ENCODE assay signal across 19 cellular contexts in the genomic region with DNA sequence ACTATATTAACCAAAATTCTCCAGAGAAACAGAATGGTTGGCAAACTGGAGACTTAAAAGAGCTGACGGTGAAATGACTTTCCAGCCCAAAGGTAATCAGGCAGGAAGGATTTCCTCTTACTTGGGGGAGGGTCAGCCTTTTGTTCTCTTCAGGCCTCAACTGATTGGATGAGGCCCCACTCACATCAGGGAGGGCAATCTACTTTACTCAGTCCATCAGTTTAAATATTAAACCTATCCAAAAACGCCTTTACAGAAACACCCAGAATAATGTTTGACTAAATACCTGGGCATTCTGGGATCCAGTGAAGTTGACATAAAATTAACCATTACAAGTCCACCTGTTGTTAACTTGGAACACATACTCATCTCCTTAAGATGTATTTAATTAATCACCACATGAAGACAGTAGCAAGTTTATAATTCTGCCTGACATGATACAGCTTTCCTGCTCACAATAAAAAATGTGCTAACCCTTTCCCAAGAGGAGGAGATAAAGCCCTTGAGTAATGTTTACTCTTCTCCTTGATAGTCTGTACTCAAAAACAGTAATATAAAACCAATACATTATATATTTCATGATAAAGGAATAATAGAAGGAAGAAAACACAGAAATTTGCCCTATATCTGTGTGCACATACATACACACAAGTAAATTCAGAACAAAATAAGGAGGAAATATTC.
"Had no signal": no experiment of that assay in that cellular context is flagged by ENCODE, and none has a peak within 500 bp of the region (broad histone marks: within the 10 kb centered on the region; RNA-seq: fewer than 3 reads in every experiment).

No MANE protein-coding gene starts in this region.

- H3K27me3 ChIP-seq: brain microvascular endothelial cell, colonic mucosa, foreskin keratinocyte, stomach had no signal

- H3K9me3 ChIP-seq: colonic mucosa had no signal

- H3K36me3 ChIP-seq: brain microvascular endothelial cell, colonic mucosa, stomach had no signal

- ATAC-seq: activated T-cell treated with anti-CD3 and anti-CD28 coated beads, Interleukin-2, amount 50 U/mL, for 4 hours; foreskin keratinocyte; left lobe of liver had no signal

- H3K4me3 ChIP-seq: colonic mucosa, stomach had no signal

- DNase-seq: activated CD4-positive, alpha-beta T cell treated with anti-CD3 and anti-CD28 coated beads, Interleukin-2, amount 50 U/mL, for 1 hour; activated CD4-positive, CD25-positive, alpha-beta regulatory T cell treated with anti-CD3 and anti-CD28 coated beads, Interleukin-2, amount 50 U/mL, for 72 hours; activated CD8-positive, alpha-beta memory T cell treated with anti-CD3 and anti-CD28 coated beads, Interleukin-2, amount 50 U/mL, for 4 hours; activated naive CD4-positive, alpha-beta T cell treated with anti-CD3 and anti-CD28 coated beads for 36 hours; activated T-cell treated with anti-CD3 and anti-CD28 coated beads, Interleukin-2, amount 50 U/mL, for 4 hours; colonic mucosa; endodermal cell; foreskin keratinocyte; glutamatergic neuron; hippocampal formation; mammary epithelial cell; naive B cell; stomach; T-helper 2 cell had no signal

- FAIRE-seq: islet of Langerhans had no signal

- H3K27ac ChIP-seq: colonic mucosa, epithelial cell of prostate, foreskin keratinocyte, stomach, VCaP had no signal

- H3K4me1 ChIP-seq: colonic mucosa, stomach had no signal
